21 cellular contexts compared by ENCODE assay signal in genomic region chr4:102416765-102417164, GRCh38.
"Had no signal": no experiment of that assay in that cellular context is flagged by ENCODE, and none has a peak within 500 bp of the region (broad histone marks: within the 10 kb centered on the region; RNA-seq: fewer than 3 reads in every experiment).

No MANE protein-coding gene starts in this region.

- H3K4me2 ChIP-seq: hepatocyte had no signal

- H3K79me2 ChIP-seq: hepatocyte had no signal

- H3K4me3 ChIP-seq: esophagus squamous epithelium, gastroesophageal sphincter, heart left ventricle, hepatocyte, left lung, lower lobe of right lung had no signal

- H3K9me3 ChIP-seq: esophagus squamous epithelium, gastroesophageal sphincter, heart left ventricle, left lung, lower lobe of right lung had no signal

- H3K27me3 ChIP-seq: foreskin keratinocyte, gastroesophageal sphincter, heart left ventricle, hepatocyte, left lung had no signal

- DNase-seq: cortex of kidney; effector CD8-positive, alpha-beta T cell; effector memory CD8-positive, alpha-beta T cell; endodermal cell; esophagus squamous epithelium; heart left ventricle; kidney; kidney glomerular epithelial cell; left lung; left ventricle myocardium superior; lower lobe of right lung; mesenchymal stem cell; naive thymus-derived CD4-positive, alpha-beta T cell had no signal

- ATAC-seq: effector memory CD8-positive, alpha-beta T cell; esophagus mucosa; foreskin keratinocyte; gastroesophageal sphincter; heart left ventricle; left lung; left ventricle myocardium superior; lower lobe of right lung; naive thymus-derived CD4-positive, alpha-beta T cell had no signal

- H3K36me3 ChIP-seq: esophagus squamous epithelium, gastroesophageal sphincter, heart left ventricle, left lung, lower lobe of right lung had no signal

- H3K4me1 ChIP-seq: gastroesophageal sphincter had no signal

- H2AFZ ChIP-seq: hepatocyte had no signal

- H3K27ac ChIP-seq: esophagus squamous epithelium, foreskin keratinocyte, gastroesophageal sphincter, heart left ventricle, hepatocyte, left lung, lower lobe of right lung had no signal

- FAIRE-seq: colon, endometrium, frontal cortex, islet of Langerhans, kidney had no signal
